Comparison of ENCODE assay signal across 11 cellular contexts in the genomic region with DNA sequence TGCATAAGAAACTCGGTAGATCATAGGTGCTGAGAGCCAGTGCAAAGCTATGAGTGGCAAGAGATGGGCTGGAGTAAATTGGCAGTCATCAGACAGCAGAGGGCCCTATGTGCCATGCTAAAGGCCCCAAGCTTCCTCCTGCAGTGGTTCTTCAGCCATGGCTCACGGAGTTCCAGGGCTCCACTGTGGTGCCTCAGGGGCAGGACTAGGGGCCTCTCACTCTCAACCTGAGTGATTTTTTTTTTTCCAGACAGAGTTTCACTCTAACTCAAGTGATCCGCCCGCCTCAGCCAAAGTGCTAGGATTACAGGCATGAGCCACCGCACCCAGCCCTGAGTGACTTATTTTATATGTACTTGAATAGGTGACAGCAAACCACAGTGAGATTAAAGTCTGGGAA. TPM values are rescaled to one million over a fixed set of nuclear protein-coding genes. Genes with fewer than 3 reads are reported as not detected.
A peak's percentile ranks its signal among the peaks of the same experiment; 100 is the strongest.
DNase-seq lines count a peak whose midpoint lies in the region; ATAC-seq, FAIRE-seq and TF ChIP-seq lines count a peak whose summit lies in the region.
"Had no signal": no experiment of that assay in that cellular context is flagged by ENCODE, and none has a peak within 500 bp of the region (broad histone marks: within the 10 kb centered on the region; RNA-seq: fewer than 3 reads in every experiment).

No MANE protein-coding gene starts in this region.

- DNase-seq in A549 (ENCODE audit: low read depth in 1 of 2, low spot score in 1 of 2) (peak; percentile 16 to 34), GM10248 (ENCODE audit: extremely low spot score) (no peak), OCI-M1 (lab: John Stamatoyannopoulos, UW) (peak; percentile 28), heart left ventricle (peak in 1 of 5 donors; percentile 17), mesenteric fat pad (ENCODE audit: low spot score) (no peak), GM19240 (ENCODE audit: insufficient read length, low spot score) (no peak)

- H3K4me2 ChIP-seq in A549, result no peak overlapping the region

- no peak for FAIRE-seq in A549 (lab: Jason Lieb, UNC)

- CTCF ChIA-PET in A549 (lab: Yijun Ruan, JAX), result interaction anchor here (0.6 to 5.5 kb wide), 45 partner anchors 9 to 619 kb away, joined by 3 to 52 read pairs (median 4); partner anchors contain the start of gene GJA8
- CTCF ChIA-PET in GM10248 (lab: Yijun Ruan, JAX), result interaction anchor here (0.8 to 6.4 kb wide), 36 partner anchors 8 to 624 kb away, joined by 3 to 76 read pairs (median 5); partner anchors contain the start of gene GJA8

- no peak; a peak in 1 of 5 replicates for TF ChIP-seq RAD21 in A549 (conservative IDR thresholded peaks at IDR 0.05 in 1 of 2, IDR thresholded peaks at IDR 0.05 in 1 of 2)

- H3K27ac ChIP-seq in A549 (no peak overlapping the region), heart left ventricle (peak overlapping the region in 1 of 12 donors; percentile 13)
- H3K27ac ChIP-seq: skin epidermis had no signal

- WGBS in A549 (ENCODE audit: missing lambda C conversion rate), result 59% methylated on average over 5 of the region's 5 CpGs
- 57 to 71% (median 67%) methylated on average over 5 of the region's 5 CpGs for WGBS in heart left ventricle, 4 donors

- TF ChIP-seq POLR2A in A549 (IDR thresholded peaks at IDR 0.05; ENCODE audit: low read length) (no peak), heart left ventricle (IDR thresholded peaks at IDR 0.05) (no peak)

- TF ChIP-seq EP300 in A549 (IDR thresholded peaks at IDR 0.05), result no peak

- peaks cover 0 to 6% (median 0%) of the 10 kb centered on the region in 9 donors for H3K27me3 ChIP-seq in heart left ventricle

- POLR2A ChIA-PET in A549 (lab: Yijun Ruan, JAX), result interaction anchor here (0.5 to 1.6 kb wide), 2 partner anchors 222 to 270 kb away, joined by 3 read pairs; partner anchors contain the start of gene ACP6
- POLR2A ChIA-PET in GM10248 (lab: Yijun Ruan, JAX), result no interaction called here

- intact Hi-C loops in heart left ventricle (cut with DNase I), result loop anchor here (1.0 to 10.0 kb wide), 13 partner anchors 168 to 620 kb away; no protein-coding TSS in a partner anchor

- ATAC-seq in A549, result peak; percentile 70 to 74
- ATAC-seq in heart left ventricle, result peak in 3 of 4 donors; percentile 56 to 72 (median 71)
- no peak for ATAC-seq in GM21529 (IDR thresholded peaks at IDR 0.05; ENCODE audit: unreplicated experiment)
- ATAC-seq in HG02763 (IDR thresholded peaks at IDR 0.05; ENCODE audit: unreplicated experiment), result no peak

- H3K4me3 ChIP-seq in A549 (no peak overlapping the region), heart left ventricle (no peak overlapping the region)
- H3K4me3 ChIP-seq: skin epidermis had no signal

- no peaks in the 10 kb centered on the region for H3K36me3 ChIP-seq in heart left ventricle

- H3K9me3 ChIP-seq in A549 (no peaks in the 10 kb centered on the region), heart left ventricle (no peaks in the 10 kb centered on the region)

- H3K4me1 ChIP-seq in A549 (no peaks in the 10 kb centered on the region), heart left ventricle (peaks cover 0 to 33% (median 5%) of the 10 kb centered on the region in 12 donors)

- TF ChIP-seq CTCF in A549 (IDR thresholded peaks at IDR 0.05) (no peak), GM10248 (IDR thresholded peaks at IDR 0.05; ENCODE audit: control extremely low read depth, extremely low read depth, low read depth, missing control alignments) (peak; percentile 18), heart left ventricle (IDR thresholded peaks at IDR 0.05) (peak in 1 of 12 donors; percentile 16)

TF ChIP-seq in A549, 52 proteins besides CTCF, POLR2A, EP300 and RAD21:
- no peak for TF ChIP-seq SREBF2 (IDR thresholded peaks at IDR 0.05)
- TF ChIP-seq BHLHE40 (IDR thresholded peaks at IDR 0.05; ENCODE audit: low read depth, low read length), result no peak
- TF ChIP-seq, protein P1, sequence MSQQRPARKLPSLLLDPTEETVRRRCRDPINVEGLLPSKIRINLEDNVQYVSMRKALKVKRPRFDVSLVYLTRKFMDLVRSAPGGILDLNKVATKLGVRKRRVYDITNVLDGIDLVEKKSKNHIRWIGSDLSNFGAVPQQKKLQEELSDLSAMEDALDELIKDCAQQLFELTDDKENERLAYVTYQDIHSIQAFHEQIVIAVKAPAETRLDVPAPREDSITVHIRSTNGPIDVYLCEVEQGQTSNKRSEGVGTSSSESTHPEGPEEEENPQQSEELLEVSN (IDR thresholded peaks at IDR 0.05; ENCODE audit: borderline replicate concordance, low read depth), result no peak
- TF ChIP-seq HES2 (IDR thresholded peaks at IDR 0.05), result no peak
- no peak for TF ChIP-seq POLR2AphosphoS2 (conservative IDR thresholded peaks at IDR 0.05; ENCODE audit: low read length)
- no peak for TF ChIP-seq ZC3H11A (IDR thresholded peaks at IDR 0.05)
- no peak for TF ChIP-seq CEBPB (IDR thresholded peaks at IDR 0.05)
- TF ChIP-seq, protein P2, sequence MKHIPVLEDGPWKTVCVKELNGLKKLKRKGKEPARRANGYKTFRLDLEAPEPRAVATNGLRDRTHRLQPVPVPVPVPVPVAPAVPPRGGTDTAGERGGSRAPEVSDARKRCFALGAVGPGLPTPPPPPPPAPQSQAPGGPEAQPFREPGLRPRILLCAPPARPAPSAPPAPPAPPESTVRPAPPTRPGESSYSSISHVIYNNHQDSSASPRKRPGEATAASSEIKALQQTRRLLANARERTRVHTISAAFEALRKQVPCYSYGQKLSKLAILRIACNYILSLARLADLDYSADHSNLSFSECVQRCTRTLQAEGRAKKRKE (CRISPR knock-in tag; IDR thresholded peaks at IDR 0.05; ENCODE audit: low read depth), result no peak
- no peak for TF ChIP-seq FOXS1 (CRISPR knock-in tag; IDR thresholded peaks at IDR 0.05)
- TF ChIP-seq ZNF302 (CRISPR knock-in tag; IDR thresholded peaks at IDR 0.05), result no peak
- TF ChIP-seq HOXB13 (CRISPR knock-in tag; IDR thresholded peaks at IDR 0.05; ENCODE audit: low read depth), result no peak
TF ChIP-seq in A549: peak in this region for 0.

RNA-seq across cellular contexts. Expression of gene GJA8, which starts 10.4 kb away (rescaled TPM):
- polyA plus RNA-seq in A549 (2011; rRNA removed) (not detected in 2 replicates), A549 (2017; fragmentation: RNase III; extraction: RNeasy Plus Mini Kit Qiagen cat#74134 plus additional on column Dnase treatment) (not detected in 3 replicates), heart left ventricle (not detected)
- polyA plus RNA-seq in A549 (2012; cell fraction: cytosol; rRNA removed), result not detected in 2 replicates
- polyA plus RNA-seq in A549 (2012; cell fraction: nucleus; rRNA removed), result not detected in 2 replicates
- not detected in 2 replicates for polyA minus RNA-seq in A549 (2011; rRNA and poly(A)+ RNA removed)
- total RNA-seq in heart left ventricle (not detected), mesenteric fat pad (not detected)
- polyA plus RNA-seq: keratinocyte, thymus had no signal

RNA-seq across cellular contexts. Expression of gene GPR89B, which starts 36.0 kb away (rescaled TPM):
- polyA plus RNA-seq in A549 (2011; rRNA removed), result 14.2 and 17.4 TPM in 2 replicates
- 2.5 and 2.6 TPM in 2 replicates for polyA plus RNA-seq in A549 (2012; cell fraction: cytosol; rRNA removed)
- polyA plus RNA-seq in A549 (2012; cell fraction: nucleus; rRNA removed), result 5.2 and 8.6 TPM in 2 replicates
- polyA plus RNA-seq in A549 (2017; fragmentation: RNase III; extraction: RNeasy Plus Mini Kit Qiagen cat#74134 plus additional on column Dnase treatment), result 4.7 to 7.0 TPM (median 6.0 TPM) in 3 replicates
- 24.8 and 26.7 TPM in 2 replicates for polyA minus RNA-seq in A549 (2011; rRNA and poly(A)+ RNA removed)
- total RNA-seq in heart left ventricle, result 1 to 10 TPM; 4.0 to 9.8 (median 5.7) TPM
- polyA plus RNA-seq in heart left ventricle, result 10 to 100 TPM in 1 of 2 donors, 1 to 10 TPM in 1; 4.5 to 11.7 TPM
- total RNA-seq in mesenteric fat pad, result 8.4 TPM

Comparison
In these comparisons a context has a peak if more than half of its experiments do, and no peak if none do; other contexts are left out.
1. ATAC-seq: peak in A549 (2 of 2) and heart left ventricle (3 of 4); none in GM21529 (single experiment) and HG02763 (single experiment).
2. DNase-seq: peak in A549 (2 of 2) and OCI-M1 (single experiment); none in GM10248 (single experiment), mesenteric fat pad (single experiment) and GM19240 (single experiment).